In the genomic region with DNA sequence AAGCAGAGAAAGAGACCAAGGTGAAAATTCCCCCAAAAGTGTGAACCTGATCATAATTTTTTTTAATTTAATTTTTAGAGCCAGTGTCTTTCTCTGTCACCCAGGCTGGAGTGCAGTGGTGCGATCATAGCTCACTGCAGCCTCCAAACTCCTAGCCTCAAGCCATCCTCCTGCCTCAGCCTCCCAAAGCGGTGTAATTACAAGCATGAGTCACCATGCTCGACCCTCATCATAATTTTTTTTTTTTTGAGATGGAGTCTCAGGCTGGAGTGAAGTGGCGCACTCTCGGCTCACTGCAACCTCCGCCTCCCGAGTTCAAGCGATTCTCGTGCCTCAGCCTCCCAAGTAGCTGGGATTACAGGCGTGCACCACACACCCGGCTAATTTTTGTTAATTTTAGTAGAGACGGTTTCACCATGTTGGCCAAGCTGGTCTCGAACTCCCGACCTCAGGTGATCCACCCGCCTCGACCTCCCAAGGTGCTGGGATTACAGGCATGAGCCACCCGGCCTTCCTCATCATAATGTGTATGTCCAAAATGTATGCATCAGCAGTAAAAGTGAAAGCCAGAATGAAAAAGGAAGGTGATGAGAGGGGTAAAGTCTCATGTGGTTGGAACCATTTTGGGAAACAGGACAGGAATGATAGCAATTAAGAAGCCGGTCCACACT, we compare ENCODE assay signal across 1 cellular context.
TF ChIP-seq lines count a peak whose summit lies in the region.

No MANE protein-coding gene starts in this region.

TF ChIP-seq in HEK293, 187 proteins besides CTCF, POLR2A, EP300 and RAD21 (continued from another document):
- TF ChIP-seq, protein P1, sequence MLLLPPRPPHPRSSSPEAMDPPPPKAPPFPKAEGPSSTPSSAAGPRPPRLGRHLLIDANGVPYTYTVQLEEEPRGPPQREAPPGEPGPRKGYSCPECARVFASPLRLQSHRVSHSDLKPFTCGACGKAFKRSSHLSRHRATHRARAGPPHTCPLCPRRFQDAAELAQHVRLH (tag by site-specific recombination; IDR thresholded peaks at IDR 0.05), result peak; percentile 24; the same call in 1 of the 2 replicates
